In genomic region chr5:180343846-180344327, GRCh38 we compare ENCODE assay signal across 1 cellular context.
A peak's percentile ranks its signal among the peaks of the same experiment; 100 is the strongest.
TF ChIP-seq lines count a peak whose summit lies in the region.

No MANE protein-coding gene starts in this region.

TF ChIP-seq in K562, 482 proteins besides CTCF, POLR2A, EP300 and RAD21:
- TF ChIP-seq CEBPB (tag; IDR thresholded peaks at IDR 0.05): peak; percentile 72
- TF ChIP-seq SRF (CRISPR knock-in tag; IDR thresholded peaks at IDR 0.05): no peak
- TF ChIP-seq CEBPG (CRISPR knock-in tag; IDR thresholded peaks at IDR 0.05): no peak
- 0 out of 4 replicates have a peak, but pooled peaks of 1 of the 2 experiments have one; percentile 34 for TF ChIP-seq CEBPG (tag; conservative IDR thresholded peaks at IDR 0.05 in 1 of 2, IDR thresholded peaks at IDR 0.05 in 1 of 2)
